In genomic region chr4:98784947-98785693, GRCh38 we compare ENCODE assay signal across 16 cellular contexts.
DNase-seq lines count a peak whose midpoint lies in the region; ATAC-seq, FAIRE-seq and TF ChIP-seq lines count a peak whose summit lies in the region.
"Had no signal": no experiment of that assay in that cellular context is flagged by ENCODE, and none has a peak within 500 bp of the region (broad histone marks: within the 10 kb centered on the region; RNA-seq: fewer than 3 reads in every experiment).

No MANE protein-coding gene starts in this region.

- no peak overlapping the region for H3K4me3 Mint-ChIP-seq in GM23338
- no peak overlapping the region for H3K4me3 Mint-ChIP-seq in nephron progenitor cell
- H3K4me3 Mint-ChIP-seq: CD4-positive, alpha-beta T cell had no signal

- H3K79me2 ChIP-seq in GM23338 (replicated peaks; ENCODE audit: insufficient read depth) (no peaks in the 10 kb centered on the region), keratinocyte (ENCODE audit: control insufficient read depth, insufficient read depth, low read length) (no peaks in the 10 kb centered on the region)

- no peaks in the 10 kb centered on the region for H3K9me2 ChIP-seq in GM23338 (ENCODE audit: insufficient read depth)

- ATAC-seq in GM23338, result no peak

- H3K9ac ChIP-seq in keratinocyte (ENCODE audit: control insufficient read depth, extremely low read depth, insufficient read depth, low read length), result no peak overlapping the region
- H3K9ac ChIP-seq: BLaER1 treated with 17β-estradiol and CSF1 and Interleukin-3, amounts not matched to agents 10 nM and 100 nM had no signal

- H3K27ac ChIP-seq in GM23338 (ENCODE audit: low read depth) (no peak overlapping the region), keratinocyte (ENCODE audit: control insufficient read depth, insufficient read depth, low read length) (no peak overlapping the region), adrenal gland (no peak overlapping the region)
- H3K27ac ChIP-seq: BLaER1 treated with 17β-estradiol and CSF1 and Interleukin-3, amounts not matched to agents 10 nM and 100 nM had no signal

- H4K20me1 ChIP-seq in GM23338 (replicated peaks; ENCODE audit: insufficient read depth), result no peaks in the 10 kb centered on the region
- no peaks in the 10 kb centered on the region for H4K20me1 ChIP-seq in keratinocyte (ENCODE audit: control insufficient read depth, extremely low read depth, insufficient read depth, low read length)
- H4K20me1 ChIP-seq: BLaER1 treated with 17β-estradiol and CSF1 and Interleukin-3, amounts not matched to agents 10 nM and 100 nM had no signal

- 69 to 87% (median 84%) methylated on average over 2 to 4 of the region's 4 CpGs for WGBS in adrenal gland, 4 donors

- intact Hi-C loops in adrenal gland (cut with DNase I), result no loop called here

- H3K36me3 Mint-ChIP-seq in GM23338 (ENCODE audit: low read depth), result no peaks in the 10 kb centered on the region
- H3K36me3 Mint-ChIP-seq in nephron progenitor cell (ENCODE audit: low read depth), result no peaks in the 10 kb centered on the region

- no peak for DNase-seq in GM23338 (ENCODE audit: low spot score)
- DNase-seq in LNCaP clone FGC (ENCODE audit: low read depth), result peak; percentile 22
- no peak for DNase-seq in keratinocyte (ENCODE audit: low read depth, low spot score)
- no peak for DNase-seq in nephron progenitor cell
- DNase-seq in MV-4-11 (lab: John Stamatoyannopoulos, UW), result no peak
- DNase-seq in AML-193 (lab: John Stamatoyannopoulos, UW), result no peak
- no peak for DNase-seq in adrenal gland
- DNase-seq in DMS153 treated with DMSO at 0.1 percent for 48 hours (lab: John Stamatoyannopoulos, UW; ENCODE audit: unreplicated experiment), result no peak
- DNase-seq: 8988T; CD4-positive, alpha-beta T cell; DMS153; DND-41; GDM1; HCEC 1CT had no signal

- TF ChIP-seq POLR2A in adrenal gland (IDR thresholded peaks at IDR 0.05), result no peak

- H3K9me3 ChIP-seq in keratinocyte (ENCODE audit: control insufficient read depth, low read depth, low read length) (no peaks in the 10 kb centered on the region), adrenal gland (replicated peaks in 1 of 3) (no peaks in the 10 kb centered on the region)
- H3K9me3 ChIP-seq: BLaER1 treated with 17β-estradiol and CSF1 and Interleukin-3, amounts not matched to agents 10 nM and 100 nM had no signal

- no peak overlapping the region for H3K4me2 ChIP-seq in GM23338
- H3K4me2 ChIP-seq in keratinocyte (ENCODE audit: control insufficient read depth, extremely low read depth, insufficient read depth, low read depth, low read length), result no peak overlapping the region
- H3K4me2 ChIP-seq: BLaER1 treated with 17β-estradiol and CSF1 and Interleukin-3, amounts not matched to agents 10 nM and 100 nM had no signal

- dilution Hi-C loops in keratinocyte (cut with MboI; ENCODE audit: extremely low pct_ligation_motif_present, low sequenced_read_pairs), result no loop called here

- peaks cover 4% of the 10 kb centered on the region; the same call in 2 of the 3 replicates for H3K9me3 Mint-ChIP-seq in GM23338
- peaks cover 12% of the 10 kb centered on the region for H3K9me3 Mint-ChIP-seq in nephron progenitor cell
- H3K9me3 Mint-ChIP-seq: CD4-positive, alpha-beta T cell had no signal

- FAIRE-seq in keratinocyte (lab: Jason Lieb, UNC), result peak; percentile 46
- FAIRE-seq: GM12892 had no signal

- H3K4me3 ChIP-seq in GM23338 (no peak overlapping the region), LNCaP clone FGC (ENCODE audit: low read depth, low read length) (no peak overlapping the region), keratinocyte (ENCODE audit: control insufficient read depth in 2 of 3, extremely low read depth in 1 of 3, insufficient read depth in 2 of 3, low read depth in 1 of 3, low read length in 3 of 3) (no peak overlapping the region), adrenal gland (no peak overlapping the region)
- H3K4me3 ChIP-seq: BLaER1 treated with 17β-estradiol and CSF1 and Interleukin-3, amounts not matched to agents 10 nM and 100 nM had no signal

- H3K27me3 ChIP-seq in GM23338 (ENCODE audit: insufficient read depth), result no peaks in the 10 kb centered on the region
- H3K27me3 ChIP-seq in keratinocyte (ENCODE audit: control insufficient read depth, extremely low read depth, insufficient read depth, low read length), result no peaks in the 10 kb centered on the region
- no peaks in the 10 kb centered on the region for H3K27me3 ChIP-seq in adrenal gland
- H3K27me3 ChIP-seq: BLaER1 treated with 17β-estradiol and CSF1 and Interleukin-3, amounts not matched to agents 10 nM and 100 nM had no signal

- H3K4me1 ChIP-seq in GM23338 (ENCODE audit: insufficient read depth), result no peaks in the 10 kb centered on the region
- H3K4me1 ChIP-seq in keratinocyte (ENCODE audit: control insufficient read depth, extremely low read depth, insufficient read depth, low read length), result no peaks in the 10 kb centered on the region
- no peaks in the 10 kb centered on the region for H3K4me1 ChIP-seq in adrenal gland (replicated peaks in 1 of 2)
- H3K4me1 ChIP-seq: BLaER1 treated with 17β-estradiol and CSF1 and Interleukin-3, amounts not matched to agents 10 nM and 100 nM had no signal

- H3K36me3 ChIP-seq in GM23338 (ENCODE audit: insufficient read depth) (no peaks in the 10 kb centered on the region), keratinocyte (ENCODE audit: control insufficient read depth in 2 of 2, extremely low read depth in 1 of 2, insufficient read depth in 2 of 2, low read length in 2 of 2) (no peaks in the 10 kb centered on the region), adrenal gland (replicated peaks in 1 of 2) (no peaks in the 10 kb centered on the region)
- H3K36me3 ChIP-seq: BLaER1 treated with 17β-estradiol and CSF1 and Interleukin-3, amounts not matched to agents 10 nM and 100 nM had no signal

- H3K4me1 Mint-ChIP-seq in GM23338 (no peaks in the 10 kb centered on the region), nephron progenitor cell (peaks cover 47% of the 10 kb centered on the region)

- TF ChIP-seq CTCF in GM23338 (conservative IDR thresholded peaks at IDR 0.05; ENCODE audit: low read depth in 2 of 2) (no peak), LNCaP clone FGC (IDR thresholded peaks at IDR 0.05; ENCODE audit: control insufficient read depth, extremely low read depth, insufficient read depth) (no peak), keratinocyte (optimal IDR thresholded peaks at IDR 0.05 in 1 of 3, IDR thresholded peaks at IDR 0.05 in 1 of 3, conservative IDR thresholded peaks at IDR 0.05 in 1 of 3; ENCODE audit: extremely low read depth in 1 of 3, insufficient read depth in 2 of 3, low read length in 3 of 3) (no peak), nephron progenitor cell (IDR thresholded peaks at IDR 0.05) (no peak), adrenal gland (IDR thresholded peaks at IDR 0.05) (no peak)

- H3F3A ChIP-seq in GM23338 (replicated peaks; ENCODE audit: low read depth), result no peaks in the 10 kb centered on the region

- H3K27ac Mint-ChIP-seq in GM23338 (no peak overlapping the region), nephron progenitor cell (peak overlapping the region; percentile 37)
- H3K27ac Mint-ChIP-seq: CD4-positive, alpha-beta T cell had no signal

- no peaks in the 10 kb centered on the region for H3K27me3 Mint-ChIP-seq in GM23338 (ENCODE audit: insufficient read depth, low read depth, poor library complexity)
- H3K27me3 Mint-ChIP-seq in nephron progenitor cell (ENCODE audit: low read depth, poor library complexity), result peaks cover 2% of the 10 kb centered on the region
- H3K27me3 Mint-ChIP-seq: CD4-positive, alpha-beta T cell had no signal

- no peaks in the 10 kb centered on the region for H3K9me1 ChIP-seq in keratinocyte (ENCODE audit: control insufficient read depth, extremely low read depth, insufficient read depth, low read length)

- 0 out of 2 replicates have a peak overlapping the region, but pooled peaks have one; percentile 28 for H2AFZ ChIP-seq in GM23338
- H2AFZ ChIP-seq in keratinocyte (ENCODE audit: control insufficient read depth, low read length), result no peak overlapping the region

TF ChIP-seq in GM23338, 12 proteins besides CTCF, POLR2A, EP300 and RAD21 (continues in another document):
- TF ChIP-seq ZNF331 (CRISPR knock-in tag; IDR thresholded peaks at IDR 0.05; ENCODE audit: low read depth) (no peak), ZNF114 (CRISPR knock-in tag; IDR thresholded peaks at IDR 0.05) (no peak), POLR2AphosphoS5 (IDR thresholded peaks at IDR 0.05; ENCODE audit: low read depth) (no peak), JUNB (IDR thresholded peaks at IDR 0.05; ENCODE audit: unreplicated experiment) (no peak), ETS1 (IDR thresholded peaks at IDR 0.05) (no peak)
